Comparison of ENCODE assay signal across 8 cellular contexts in genomic region chr19:41998246-41999020, GRCh38. TPM values are rescaled to one million over a fixed set of nuclear protein-coding genes. Genes with fewer than 3 reads are reported as not detected.
DNase-seq lines count a peak whose midpoint lies in the region; ATAC-seq and TF ChIP-seq lines count a peak whose summit lies in the region.

No MANE protein-coding gene starts in this region.

- ATAC-seq in Right ventricle myocardium inferior (no peak), GM19463 (IDR thresholded peaks at IDR 0.05; ENCODE audit: unreplicated experiment) (no peak)

- peaks cover 83% of the 10 kb centered on the region for H3K27me3 ChIP-seq in hepatocyte

- intact Hi-C loops in Right ventricle myocardium inferior (cut with DNase I), result loop anchor here (5.0 kb wide), 2 partner anchors 34 to 94 kb away; no protein-coding TSS in a partner anchor
- intact Hi-C loops in cardiac septum (cut with DNase I), result loop anchor here (5.0 kb wide), 1 partner anchor 79 kb away; the partner anchor contains the start of gene ZNF574

- no peaks in the 10 kb centered on the region for H3K79me2 ChIP-seq in hepatocyte

- no peaks in the 10 kb centered on the region for H3K9me2 ChIP-seq in hepatocyte (replicated peaks; ENCODE audit: insufficient read depth)

- H2AFZ ChIP-seq in hepatocyte, result no peak overlapping the region

- no peaks in the 10 kb centered on the region for H3K9me3 ChIP-seq in hepatocyte (ENCODE audit: low read depth)

- H3K4me1 ChIP-seq in hepatocyte (ENCODE audit: insufficient read depth), result no peaks in the 10 kb centered on the region

- H3K36me3 ChIP-seq in hepatocyte (replicated peaks; ENCODE audit: insufficient read depth, low read depth), result no peaks in the 10 kb centered on the region

- peak overlapping the region; percentile 67 for H3K4me2 ChIP-seq in hepatocyte

- H3K27ac ChIP-seq in hepatocyte, result no peak overlapping the region

- DNase-seq in Right ventricle myocardium inferior (ENCODE audit: missing footprints), result peak; percentile 68
- no peak for DNase-seq in cardiac septum (ENCODE audit: low spot score)
- peak; percentile 28 for DNase-seq in NCI-H510A (lab: John Stamatoyannopoulos, UW)
- peak; percentile 32 for DNase-seq in activated naive CD4-positive, alpha-beta T cell treated with anti-CD3 and anti-CD28 coated beads, Interleukin-2, amount 50 U/mL, for 16 hours
- DNase-seq in hepatocyte (ENCODE audit: low spot score), result peak; percentile 61
- peak; percentile 78 for DNase-seq in stimulated activated CD8-positive, alpha-beta memory T cell treated with anti-CD3 and anti-CD28 coated beads, Interleukin-4, amount 100 ng/mL, for 48 hours
- DNase-seq in inferior parietal cortex (ENCODE audit: extremely low spot score), result no peak

- H4K20me1 ChIP-seq in hepatocyte (ENCODE audit: insufficient read depth, poor library complexity, severe bottlenecking), result no peaks in the 10 kb centered on the region

- TF ChIP-seq CTCF in hepatocyte (IDR thresholded peaks at IDR 0.05; ENCODE audit: poor library complexity), result peak; percentile 45

- H3K4me3 ChIP-seq in hepatocyte, result no peak overlapping the region

- WGBS in hepatocyte (ENCODE audit: low lambda C conversion rate, missing lambda C conversion rate), result 8% methylated on average over 29 of the region's 64 CpGs

RNA-seq across cellular contexts. Expression of gene ATP1A3, which starts 4.4 kb away (rescaled TPM):
- total RNA-seq in Right ventricle myocardium inferior (342 TPM), cardiac septum (242 TPM), hepatocyte (0.03 TPM in 1 of 2 replicates, not detected in the other)
- polyA plus RNA-seq in hepatocyte, result 0.82 TPM in 1 of 2 replicates, not detected in the other

RNA-seq across cellular contexts. Expression of gene RABAC1, which starts 39.3 kb away (rescaled TPM):
- 68.4 TPM for total RNA-seq in Right ventricle myocardium inferior
- 92.0 TPM for total RNA-seq in cardiac septum
- total RNA-seq in hepatocyte, result 203 and 214 TPM in 2 replicates
- 395 and 469 TPM in 2 replicates for polyA plus RNA-seq in hepatocyte

Comparison
In these comparisons a context has a peak if more than half of its experiments do, and no peak if none do; other contexts are left out.
1. DNase-seq: peak in Right ventricle myocardium inferior (single experiment), NCI-H510A (single experiment), activated naive CD4-positive, alpha-beta T cell treated with anti-CD3 and anti-CD28 coated beads, Interleukin-2, amount 50 U/mL, for 16 hours (single experiment), hepatocyte (single experiment) and stimulated activated CD8-positive, alpha-beta memory T cell treated with anti-CD3 and anti-CD28 coated beads, Interleukin-4, amount 100 ng/mL, for 48 hours (single experiment); none in cardiac septum (single experiment) and inferior parietal cortex (single experiment).
2. RNA of gene ATP1A3, which starts 4.4 kb away (total RNA-seq): 342 TPM in Right ventricle myocardium inferior (single experiment) and 242 TPM in cardiac septum (single experiment); 0.03 TPM in hepatocyte; every median in the first group is over 100 times any median in the second.